7 cellular contexts compared by ENCODE assay signal in genomic region chr21:37367301-37367757, GRCh38. TPM values are rescaled to one million over a fixed set of nuclear protein-coding genes. Genes with fewer than 3 reads are reported as not detected.
A peak's percentile ranks its signal among the peaks of the same experiment; 100 is the strongest.
DNase-seq lines count a peak whose midpoint lies in the region; ATAC-seq, FAIRE-seq and TF ChIP-seq lines count a peak whose summit lies in the region.

No MANE protein-coding gene starts in this region.

- peaks cover 63% of the 10 kb centered on the region for H3K79me2 ChIP-seq in GM12878 (ENCODE audit: control insufficient read depth, insufficient read depth, low read length)

- H3K36me3 ChIP-seq in HUES6 (ENCODE audit: control insufficient read depth, insufficient read depth, low read length) (no peaks in the 10 kb centered on the region), GM12878 (ENCODE audit: control insufficient read depth in 2 of 2, insufficient read depth in 2 of 2, low read length in 1 of 2) (no peaks in the 10 kb centered on the region), transverse colon (no peaks in the 10 kb centered on the region)

- TF ChIP-seq CTCF in GM12864 (IDR thresholded peaks at IDR 0.05; ENCODE audit: low read depth, low read length, missing control alignments) (no peak), GM12878 (IDR thresholded peaks at IDR 0.05 in 2 of 3, conservative IDR thresholded peaks at IDR 0.05 in 1 of 3; ENCODE audit: control insufficient read depth in 2 of 3, extremely low read depth in 1 of 3, insufficient read depth in 1 of 3, low read depth in 3 of 3, low read length in 3 of 3) (no peak), lower leg skin (IDR thresholded peaks at IDR 0.05) (no peak), transverse colon (IDR thresholded peaks at IDR 0.05) (no peak)

- no peak for DNase-seq in GM12864 (ENCODE audit: low read depth)
- DNase-seq in GM12878 (ENCODE audit: low read depth, low spot score), result no peak
- no peak for DNase-seq in lower leg skin (ENCODE audit: low spot score in 2 of 2)
- peak; percentile 19 for DNase-seq in transverse colon
- DNase-seq in kidney glomerular epithelial cell (lab: John Stamatoyannopoulos, UW), result no peak
- no peak for DNase-seq in KBM-7

- no peak for ATAC-seq in GM12878

- TF ChIP-seq EP300 in GM12878 (IDR thresholded peaks at IDR 0.05; ENCODE audit: borderline replicate concordance in 1 of 2, control insufficient read depth in 1 of 2, low read depth in 2 of 2, low read length in 2 of 2), result no peak
- TF ChIP-seq EP300 in transverse colon (IDR thresholded peaks at IDR 0.05; ENCODE audit: low read depth), result no peak

- TF ChIP-seq RAD21 in GM12878 (IDR thresholded peaks at IDR 0.05; ENCODE audit: insufficient read depth, low read depth, low read length), result no peak

- RAD21 ChIA-PET in GM12878 (lab: Charles Lee; ENCODE audit: unreplicated experiment), result interaction anchor here (1.0 to 3.3 kb wide), 2 partner anchors 41 to 196 kb away, joined by 3 to 17 read pairs; no protein-coding TSS in a partner anchor

- POLR2A ChIA-PET in GM12878 (lab: Charles Lee), result interaction anchor here (2.5 kb wide), 1 partner anchor 110 kb away, joined by 7 read pairs; no protein-coding TSS in a partner anchor

- H3K27ac ChIP-seq in HUES6 (ENCODE audit: low read depth, low read length) (peak overlapping the region; percentile 100; the same call in 1 of the 2 replicates), GM12878 (ENCODE audit: control insufficient read depth, insufficient read depth) (peak overlapping the region; percentile 97), transverse colon (peak overlapping the region; percentile 96 to 100 (median 100))

- H4K20me1 ChIP-seq in GM12878 (ENCODE audit: control insufficient read depth, insufficient read depth), result peaks cover 6% of the 10 kb centered on the region

- no peak for FAIRE-seq in GM12878 (lab: Jason Lieb, UNC)

- TF ChIP-seq POLR2A in GM12878 (IDR thresholded peaks at IDR 0.05; ENCODE audit: low read depth, low read length), result no peak
- TF ChIP-seq POLR2A in lower leg skin (IDR thresholded peaks at IDR 0.05), result no peak
- no peak for TF ChIP-seq POLR2A in transverse colon (IDR thresholded peaks at IDR 0.05)

- H3K9me3 ChIP-seq in HUES6 (ENCODE audit: control insufficient read depth, insufficient read depth, low read depth, low read length) (no peaks in the 10 kb centered on the region), GM12878 (replicated peaks; ENCODE audit: control insufficient read depth, insufficient read depth, low read length) (no peaks in the 10 kb centered on the region), transverse colon (no peaks in the 10 kb centered on the region)

- no peak overlapping the region for H3K4me2 ChIP-seq in GM12878 (ENCODE audit: control insufficient read depth, insufficient read depth)

- peak overlapping the region; percentile 52 for H3K4me3 ChIP-seq in GM12864 (ENCODE audit: low read depth, low read length)
- H3K4me3 ChIP-seq in HUES6 (ENCODE audit: low read depth, low read length), result peak overlapping the region; percentile 74
- peak overlapping the region; percentile 89 for H3K4me3 ChIP-seq in GM12878
- H3K4me3 ChIP-seq in lower leg skin (ENCODE audit: low read depth, poor library complexity, severe bottlenecking), result peak overlapping the region; percentile 92
- peak overlapping the region; percentile 84 to 99 (median 96) for H3K4me3 ChIP-seq in transverse colon

- H3K27me3 ChIP-seq in HUES6 (ENCODE audit: control insufficient read depth, insufficient read depth, low read length) (no peaks in the 10 kb centered on the region), GM12878 (replicated peaks in 1 of 2; ENCODE audit: control insufficient read depth in 2 of 2, insufficient read depth in 2 of 2, low read length in 1 of 2) (no peaks in the 10 kb centered on the region), transverse colon (no peaks in the 10 kb centered on the region)

- peak overlapping the region; percentile 100 for H3K9ac ChIP-seq in HUES6 (ENCODE audit: low read length)
- peak overlapping the region; percentile 98 for H3K9ac ChIP-seq in GM12878 (ENCODE audit: control insufficient read depth, insufficient read depth, low read length)

- BruUV-seq in GM12878 (replicated peaks; lab: Mats Ljungman, UMichigan), result no TSS peak

- CTCF ChIA-PET in GM12878 (lab: Yijun Ruan, JAX), result no interaction called here

- in situ Hi-C loops in GM12878 (cut with MboI) (no loop called here), transverse colon (cut with MboI; ENCODE audit: low pct_ligation_motif_present in 1 of 4, low pct_unique_long_range_greater_than_20kb in 1 of 4, low sequenced_read_pairs in 3 of 4) (no loop called here), KBM-7 (cut with MboI; ENCODE audit: low pct_unique_long_range_greater_than_20kb, low sequenced_read_pairs) (no loop called here)

- H3K4me1 ChIP-seq in HUES6 (ENCODE audit: control insufficient read depth, insufficient read depth, low read length) (peaks cover 26% of the 10 kb centered on the region), GM12878 (ENCODE audit: control insufficient read depth, insufficient read depth, low read length) (peaks cover 13% of the 10 kb centered on the region; the same call in 1 of the 2 replicates), transverse colon (peaks cover 10 to 48% (median 37%) of the 10 kb centered on the region in 4 donors)

- 1% methylated on average over 25 of the region's 75 CpGs for WGBS in GM12878 (ENCODE audit: insufficient coverage, insufficient replicate concordance, low lambda C conversion rate, missing lambda C conversion rate)
- WGBS in lower leg skin, 2 donors, result 0% methylated on average over 25 of the region's 75 CpGs; no CpG with 5 or more reads in 1 of the 2 donors
- 1% methylated on average over 26 of the region's 75 CpGs; no CpG with 5 or more reads in 1 of the 2 donors for WGBS in transverse colon (ENCODE audit: low coverage in 1 of 2), 2 donors

- H2AFZ ChIP-seq in GM12878 (ENCODE audit: control insufficient read depth, low read depth, low read length), result no peak overlapping the region

- intact Hi-C loops in GM12878 (cut with micrococcal nuclease; ENCODE audit: unreplicated experiment) (loop anchor here (2.0 to 10.0 kb wide), 4 partner anchors 147 to 383 kb away; partner anchors contain the start of genes PIGP and TTC3), lower leg skin (cut with DNase I; ENCODE audit: low total_unique reads) (no loop called here), transverse colon (cut with DNase I; ENCODE audit: low total_unique reads) (loop anchor here (10.0 kb wide), 1 partner anchor 197 kb away; no protein-coding TSS in a partner anchor)

- SMC1A ChIA-PET in GM12878 (lab: Charles Lee; ENCODE audit: uncharacterized antibody, unreplicated experiment), result interaction anchor here (1.4 kb wide), 2 partner anchors 58 to 96 kb away, joined by 3 to 4 read pairs; no protein-coding TSS in a partner anchor

TF ChIP-seq in GM12878, 131 proteins besides CTCF, POLR2A, EP300 and RAD21:
- TF ChIP-seq ATF2 (IDR thresholded peaks at IDR 0.05; ENCODE audit: low read length), result no peak
- 0 out of 2 replicates have a peak, but pooled peaks have one; percentile 9 for TF ChIP-seq ASH2L (IDR thresholded peaks at IDR 0.05; ENCODE audit: borderline replicate concordance, low read depth)
- 0 out of 2 replicates have a peak, but pooled peaks have one; percentile 6 for TF ChIP-seq SMARCA5 (IDR thresholded peaks at IDR 0.05)
- no peak for TF ChIP-seq CBX3 (IDR thresholded peaks at IDR 0.05; ENCODE audit: borderline replicate concordance, low read depth)
- TF ChIP-seq YY1 (IDR thresholded peaks at IDR 0.05; ENCODE audit: low read depth, low read length), result peak; percentile 73
TF ChIP-seq in GM12878: peak in this region for 3.

RNA-seq across cellular contexts. Expression of gene DYRK1A, which starts 0.8 kb away (rescaled TPM):
- 248 and 256 TPM in 2 replicates for total RNA-seq in GM12878 (2013; cell fraction: nucleolus; rRNA removed)
- 43.0 and 46.4 TPM in 2 replicates for total RNA-seq in GM12878 (2014; rRNA removed)
- 45.1 and 47.3 TPM in 2 replicates for total RNA-seq in GM12878 (2014; rRNA removed; fragmentation: Illumina TruSeq; extraction: Trizol)
- total RNA-seq in GM12878 (2021), result 53.4 TPM in 2 replicates
- 23.1 TPM for polyA plus RNA-seq in GM12878 (2011; ENCODE audit: low read depth)
- polyA plus RNA-seq in GM12878 (2011; rRNA removed), result 49.9 and 68.6 TPM in 2 replicates
- polyA plus RNA-seq in GM12878 (2011; cell fraction: cytosol; rRNA removed), result 49.4 and 59.7 TPM in 2 replicates
- polyA plus RNA-seq in GM12878 (2011; cell fraction: nucleus; rRNA removed), result 105 and 126 TPM in 2 replicates
- polyA plus RNA-seq in GM12878 (2012), result 23.5 and 24.4 TPM in 2 replicates
- 30.5 and 31.9 TPM in 2 replicates for polyA plus RNA-seq in GM12878 (2014; fragmentation: Illumina TruSeq; extraction: Trizol)
- 1 to 10 TPM; 4.8 to 9.1 TPM for polyA plus RNA-seq in GM12878 (2014; fragmentation: Nextera tagmentation; extraction: Ambion mirVana)
- 27.1 and 29.4 TPM in 2 replicates for polyA plus RNA-seq in GM12878 (2014; rRNA removed)
- polyA plus RNA-seq in GM12878 (2016; fragmentation: Nextera tagmentation; extraction: Ambion mirVana), result 1 to 10 TPM; 2.4 to 3.0 TPM
- 188 and 274 TPM in 2 replicates for polyA minus RNA-seq in GM12878 (2011; rRNA and poly(A)+ RNA removed)
- polyA minus RNA-seq in GM12878 (2011; cell fraction: cytosol; rRNA and poly(A)+ RNA removed), result 49.1 and 50.9 TPM in 2 replicates
- 120 and 170 TPM in 2 replicates for polyA minus RNA-seq in GM12878 (2011; cell fraction: nucleus; rRNA and poly(A)+ RNA removed)
- total RNA-seq in lower leg skin, result 10 to 100 TPM; 60.2 to 97.8 (median 79.8) TPM
- total RNA-seq in transverse colon, result 100 to 1,000 TPM in 2 of 4 donors, 10 to 100 TPM in 2; 71.5 to 116 (median 90.9) TPM
